8 cellular contexts compared by ENCODE assay signal in the genomic region with DNA sequence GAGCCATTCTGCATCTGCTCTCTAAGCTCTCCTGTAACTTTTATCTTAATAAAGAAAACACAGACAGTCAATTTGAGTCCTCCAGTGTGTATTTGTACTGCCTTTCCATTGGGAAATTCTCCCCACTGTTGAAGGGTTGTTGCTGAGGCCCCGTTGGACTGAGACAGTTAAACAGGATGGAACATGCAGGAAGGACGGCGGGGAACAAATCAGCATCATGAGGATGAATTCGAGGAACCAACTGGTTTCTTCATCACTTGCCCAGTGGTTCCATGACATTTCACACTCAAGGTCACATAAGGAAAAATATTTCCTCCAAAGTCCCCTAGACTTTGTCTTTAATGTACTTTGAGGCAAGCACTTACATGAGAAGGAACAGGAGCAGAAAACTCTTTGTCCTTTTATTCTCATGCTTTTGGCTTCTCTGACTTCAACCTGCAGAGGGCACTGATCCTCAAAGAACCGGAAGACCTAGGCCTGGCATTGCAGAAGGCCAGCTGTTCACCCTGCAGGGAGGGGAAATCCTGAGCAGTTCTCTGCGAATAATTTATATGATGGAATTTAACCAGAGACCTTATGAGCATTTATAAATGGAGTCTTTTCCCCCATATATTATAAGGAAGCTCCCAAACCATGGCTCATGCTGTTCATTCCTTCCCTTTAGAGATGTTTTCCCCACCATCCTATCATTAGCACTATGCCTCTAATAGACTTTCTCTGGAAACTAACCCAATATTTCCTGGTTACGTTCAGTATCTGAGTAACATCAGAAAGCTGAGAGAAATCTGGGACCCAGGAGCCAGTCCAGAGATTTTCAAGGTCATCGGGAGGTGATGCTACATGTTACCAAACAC. TPM values are rescaled to one million over a fixed set of nuclear protein-coding genes. Genes with fewer than 3 reads are reported as not detected.
DNase-seq lines count a peak whose midpoint lies in the region; ATAC-seq and TF ChIP-seq lines count a peak whose summit lies in the region.

No MANE protein-coding gene starts in this region.

- no peaks in the 10 kb centered on the region for H3K4me1 ChIP-seq in osteoblast (ENCODE audit: insufficient read depth, low read length)

- no peak overlapping the region for H3K4me2 ChIP-seq in osteoblast (ENCODE audit: insufficient read depth, low read length)

- H3K27ac Mint-ChIP-seq in activated CD4-positive, alpha-beta memory T cell treated with anti-CD3 and anti-CD28 coated beads for 36 hours, result no peak overlapping the region

- peak; percentile 85 for DNase-seq in Daoy (ENCODE audit: low read depth)
- peak; percentile 36 for DNase-seq in NCI-H2227 treated with DMSO at 0.1 percent for 48 hours (lab: John Stamatoyannopoulos, UW)
- peak; percentile 34 for DNase-seq in activated CD4-positive, alpha-beta memory T cell treated with anti-CD3 and anti-CD28 coated beads for 36 hours
- peak; percentile 90 for DNase-seq in fibroblast of villous mesenchyme (ENCODE audit: low read depth)
- peak; percentile 87 for DNase-seq in osteoblast (ENCODE audit: insufficient read length, low spot score, missing footprints)
- no peak for DNase-seq in activated effector memory CD4-positive, alpha-beta T cell treated with Interleukin-2 at 50 U/mL for 16 hours

- TF ChIP-seq CTCF in fibroblast of villous mesenchyme (IDR thresholded peaks at IDR 0.05; ENCODE audit: insufficient read depth, low read depth, low read length) (peak; percentile 81), osteoblast (IDR thresholded peaks at IDR 0.05; ENCODE audit: extremely low read depth, low read depth, low read length) (peak; percentile 73)

- H3K36me3 Mint-ChIP-seq in activated CD4-positive, alpha-beta memory T cell treated with anti-CD3 and anti-CD28 coated beads for 36 hours, result no peaks in the 10 kb centered on the region

- H3K27me3 Mint-ChIP-seq in activated CD4-positive, alpha-beta memory T cell treated with anti-CD3 and anti-CD28 coated beads for 36 hours, result peaks cover 3% of the 10 kb centered on the region

- intact Hi-C loops in activated CD4-positive, alpha-beta memory T cell treated with anti-CD3 and anti-CD28 coated beads for 36 hours (cut with micrococcal nuclease), result loop anchor here (1.0 kb wide), 1 partner anchor 213 kb away; no protein-coding TSS in a partner anchor

- H3K9me3 ChIP-seq in osteoblast (ENCODE audit: low read depth, low read length), result no peaks in the 10 kb centered on the region

- H3K4me3 Mint-ChIP-seq in activated CD4-positive, alpha-beta memory T cell treated with anti-CD3 and anti-CD28 coated beads for 36 hours, result no peak overlapping the region

- H3K27me3 ChIP-seq in osteoblast (ENCODE audit: insufficient read depth, low read length), result peaks cover 8% of the 10 kb centered on the region

- H3K4me3 ChIP-seq in fibroblast of villous mesenchyme (ENCODE audit: low read depth, low read length) (no peak overlapping the region), osteoblast (ENCODE audit: insufficient read depth, low read length) (no peak overlapping the region)

- ATAC-seq in GM19467 (IDR thresholded peaks at IDR 0.05; ENCODE audit: unreplicated experiment) (peak; percentile 92), HG03442 (IDR thresholded peaks at IDR 0.05; ENCODE audit: unreplicated experiment) (peak; percentile 98)

- no peaks in the 10 kb centered on the region for H4K20me1 ChIP-seq in osteoblast (ENCODE audit: insufficient read depth, low read length)

- no peaks in the 10 kb centered on the region for H3K36me3 ChIP-seq in osteoblast (ENCODE audit: insufficient read depth, low read length)

- no peak overlapping the region for H3K27ac ChIP-seq in osteoblast (ENCODE audit: low read depth, low read length)

- no peaks in the 10 kb centered on the region for H3K79me2 ChIP-seq in osteoblast (ENCODE audit: insufficient read depth, low read length)

- no peaks in the 10 kb centered on the region for H3K4me1 Mint-ChIP-seq in activated CD4-positive, alpha-beta memory T cell treated with anti-CD3 and anti-CD28 coated beads for 36 hours (ENCODE audit: low read depth)

- H2AFZ ChIP-seq in osteoblast (ENCODE audit: low read length), result no peak overlapping the region

- no peaks in the 10 kb centered on the region for H3K9me3 Mint-ChIP-seq in activated CD4-positive, alpha-beta memory T cell treated with anti-CD3 and anti-CD28 coated beads for 36 hours

- CTCF ChIA-PET in activated CD4-positive, alpha-beta memory T cell treated with anti-CD3 and anti-CD28 coated beads for 36 hours (lab: Charles Lee), result interaction anchor here (1.0 to 1.5 kb wide), 3 partner anchors 9 to 213 kb away, joined by 3 read pairs; no protein-coding TSS in a partner anchor

- POLR2A ChIA-PET in activated CD4-positive, alpha-beta memory T cell treated with anti-CD3 and anti-CD28 coated beads for 36 hours (lab: Charles Lee), result no interaction called here

RNA-seq across cellular contexts. Expression of a gene that starts 55.2 kb away (rescaled TPM):
- total RNA-seq in Daoy (2014; rRNA removed; shearing (Covaris generic)), result 0.48 TPM in 1 of 2 replicates, not detected in the other
- total RNA-seq in activated CD4-positive, alpha-beta memory T cell treated with anti-CD3 and anti-CD28 coated beads for 36 hours, result not detected
- total RNA-seq in fibroblast of villous mesenchyme (under 0.01 TPM in 1 of 2 replicates, not detected in the other), osteoblast (not detected in 2 replicates)
